Comparison of ENCODE assay signal across 8 cellular contexts in genomic region chr22:38181453-38182200, GRCh38. TPM values are rescaled to one million over a fixed set of nuclear protein-coding genes. Genes with fewer than 3 reads are reported as not detected.
A peak's percentile ranks its signal among the peaks of the same experiment; 100 is the strongest.
DNase-seq lines count a peak whose midpoint lies in the region; ATAC-seq and TF ChIP-seq lines count a peak whose summit lies in the region.

A gene with protein sequence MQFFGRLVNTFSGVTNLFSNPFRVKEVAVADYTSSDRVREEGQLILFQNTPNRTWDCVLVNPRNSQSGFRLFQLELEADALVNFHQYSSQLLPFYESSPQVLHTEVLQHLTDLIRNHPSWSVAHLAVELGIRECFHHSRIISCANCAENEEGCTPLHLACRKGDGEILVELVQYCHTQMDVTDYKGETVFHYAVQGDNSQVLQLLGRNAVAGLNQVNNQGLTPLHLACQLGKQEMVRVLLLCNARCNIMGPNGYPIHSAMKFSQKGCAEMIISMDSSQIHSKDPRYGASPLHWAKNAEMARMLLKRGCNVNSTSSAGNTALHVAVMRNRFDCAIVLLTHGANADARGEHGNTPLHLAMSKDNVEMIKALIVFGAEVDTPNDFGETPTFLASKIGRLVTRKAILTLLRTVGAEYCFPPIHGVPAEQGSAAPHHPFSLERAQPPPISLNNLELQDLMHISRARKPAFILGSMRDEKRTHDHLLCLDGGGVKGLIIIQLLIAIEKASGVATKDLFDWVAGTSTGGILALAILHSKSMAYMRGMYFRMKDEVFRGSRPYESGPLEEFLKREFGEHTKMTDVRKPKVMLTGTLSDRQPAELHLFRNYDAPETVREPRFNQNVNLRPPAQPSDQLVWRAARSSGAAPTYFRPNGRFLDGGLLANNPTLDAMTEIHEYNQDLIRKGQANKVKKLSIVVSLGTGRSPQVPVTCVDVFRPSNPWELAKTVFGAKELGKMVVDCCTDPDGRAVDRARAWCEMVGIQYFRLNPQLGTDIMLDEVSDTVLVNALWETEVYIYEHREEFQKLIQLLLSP (minus strand): TSS chr22:38181830. CDS start chr22:38169426, 12,404 bp downstream.

- peaks cover 0 to 40% (median 9%) of the 10 kb centered on the region in 4 donors for H3K4me1 ChIP-seq in right lobe of liver

- H3K36me3 ChIP-seq in right lobe of liver: no peaks in the 10 kb centered on the region

- TF ChIP-seq CTCF in CD14-positive monocyte (IDR thresholded peaks at IDR 0.05) (no peak), right lobe of liver (IDR thresholded peaks at IDR 0.05) (no peak)

- intact Hi-C loops in CD14-positive monocyte (cut with micrococcal nuclease) (loop anchor here in 1 of 2 donors (2.0 kb wide), 1 partner anchor 21 kb away; no protein-coding TSS in a partner anchor), right lobe of liver (cut with DNase I) (no loop called here)
- intact Hi-C loops in activated CD4-positive, alpha-beta memory T cell treated with anti-CD3 and anti-CD28 coated beads for 36 hours (cut with micrococcal nuclease): loop anchor here (1.0 to 5.0 kb wide), 3 partner anchors 20 to 526 kb away; partner anchors contain the start of genes GTPBP1 and MAFF

- H3K36me3 Mint-ChIP-seq in CD14-positive monocyte: no peaks in the 10 kb centered on the region
- H3K36me3 Mint-ChIP-seq in activated CD4-positive, alpha-beta memory T cell treated with anti-CD3 and anti-CD28 coated beads for 36 hours: no peaks in the 10 kb centered on the region

- DNase-seq in CD14-positive monocyte (ENCODE audit: low spot score) (peak; percentile 100), NCI-H82 treated with DMSO at 0.1 percent for 48 hours (lab: John Stamatoyannopoulos, UW; ENCODE audit: unreplicated experiment) (peak; percentile 89), dermis microvascular lymphatic vessel endothelial cell (ENCODE audit: low read depth in 2 of 2) (peak; percentile 96 to 99), right lobe of liver (peak; percentile 99)
- DNase-seq in activated CD4-positive, alpha-beta memory T cell treated with anti-CD3 and anti-CD28 coated beads for 36 hours: peak; percentile 99
- peak; percentile 94 to 95 for DNase-seq in stimulated activated CD4-positive, alpha-beta T cell treated with anti-CD3 and anti-CD28 coated beads, Interleukin-4, amount 100 ng/mL, for 4 hours

- H3K9me3 Mint-ChIP-seq in CD14-positive monocyte: peaks cover 0 to 2% (median 0%) of the 10 kb centered on the region in 7 donors
- no peaks in the 10 kb centered on the region for H3K9me3 Mint-ChIP-seq in activated CD4-positive, alpha-beta memory T cell treated with anti-CD3 and anti-CD28 coated beads for 36 hours

- H3K4me3 Mint-ChIP-seq in CD14-positive monocyte: peak within 1 kb of the TSS; percentile 86 to 89
- peak within 1 kb of the TSS; percentile 86 for H3K4me3 Mint-ChIP-seq in activated CD4-positive, alpha-beta memory T cell treated with anti-CD3 and anti-CD28 coated beads for 36 hours

- H3K27me3 Mint-ChIP-seq in CD14-positive monocyte (ENCODE audit: low read depth in 3 of 3): peaks cover 2 to 8% (median 2%) of the 10 kb centered on the region in 3 donors
- H3K27me3 Mint-ChIP-seq in activated CD4-positive, alpha-beta memory T cell treated with anti-CD3 and anti-CD28 coated beads for 36 hours: no peaks in the 10 kb centered on the region

- CTCF ChIA-PET in activated CD4-positive, alpha-beta memory T cell treated with anti-CD3 and anti-CD28 coated beads for 36 hours (lab: Charles Lee): interaction anchor here (1.0 to 1.6 kb wide), 2 partner anchors 20 to 130 kb away, joined by 4 to 7 read pairs; partner anchors contain the start of gene MAFF

- H3K27ac ChIP-seq in right lobe of liver: peak within 1 kb of the TSS; percentile 96 to 99 (median 98)

- ATAC-seq in GM19438 (IDR thresholded peaks at IDR 0.05; ENCODE audit: low read depth, unreplicated experiment) (peak; percentile 81), HG03575 (IDR thresholded peaks at IDR 0.05; ENCODE audit: extremely low read depth, insufficient number of reproducible peaks, low FRiP score, unreplicated experiment) (peak; percentile 51), right lobe of liver (peak; percentile 81 to 91 (median 86))

- peak; percentile 42 for TF ChIP-seq POLR2A in right lobe of liver (IDR thresholded peaks at IDR 0.05)

- H3K27me3 ChIP-seq in right lobe of liver: no peaks in the 10 kb centered on the region

- H3K27ac Mint-ChIP-seq in CD14-positive monocyte: peak within 1 kb of the TSS; percentile 91 to 99 (median 98)
- H3K27ac Mint-ChIP-seq in activated CD4-positive, alpha-beta memory T cell treated with anti-CD3 and anti-CD28 coated beads for 36 hours: peak within 1 kb of the TSS; percentile 99

- 2% methylated on average over 14 of the region's 48 CpGs for WGBS in right lobe of liver (ENCODE audit: insufficient coverage, low coverage, low lambda C conversion rate, missing lambda C conversion rate)

- POLR2A ChIA-PET in activated CD4-positive, alpha-beta memory T cell treated with anti-CD3 and anti-CD28 coated beads for 36 hours (lab: Charles Lee): interaction anchor here (0.5 to 1.6 kb wide), 6 partner anchors 9 to 524 kb away, joined by 3 to 10 read pairs (median 4); partner anchors contain the start of genes ANKRD54, GTPBP1 and MAFF

- H3K4me1 Mint-ChIP-seq in CD14-positive monocyte: peaks cover 34% of the 10 kb centered on the region
- peaks cover 44% of the 10 kb centered on the region for H3K4me1 Mint-ChIP-seq in activated CD4-positive, alpha-beta memory T cell treated with anti-CD3 and anti-CD28 coated beads for 36 hours (ENCODE audit: low read depth)

- peak within 1 kb of the TSS; percentile 44 to 65 (median 50) for H3K4me3 ChIP-seq in right lobe of liver

- H3K9me3 ChIP-seq in right lobe of liver: no peaks in the 10 kb centered on the region

RNA-seq across cellular contexts. Expression of the gene that starts here (rescaled TPM):
- polyA plus RNA-seq in CD14-positive monocyte: under 1 TPM; 0.43 to 0.62 TPM
- total RNA-seq in activated CD4-positive, alpha-beta memory T cell treated with anti-CD3 and anti-CD28 coated beads for 36 hours: 10 to 100 TPM; 63.7 to 69.5 TPM
- 1.5 and 3.5 TPM in 2 replicates for total RNA-seq in dermis microvascular lymphatic vessel endothelial cell
- total RNA-seq in right lobe of liver: 10 to 100 TPM in 5 of 6 experiments, 1 to 10 TPM in 1; 8.1 to 32.9 (median 19.8) TPM

Comparison
In these comparisons a context has a peak if more than half of its experiments do, and no peak if none do; other contexts are left out.
1. Peak in every context shown above with its lines: DNase-seq, ATAC-seq, H3K4me3 ChIP-seq and H3K27ac ChIP-seq.
2. Peak in DNase-seq in CD14-positive monocyte; RNA of the gene not detected or under 1 TPM.